Comparison of ENCODE assay signal across 8 cellular contexts in genomic region chr18:3771121-3771971, GRCh38.
A peak's percentile ranks its signal among the peaks of the same experiment; 100 is the strongest.
DNase-seq lines count a peak whose midpoint lies in the region; ATAC-seq and TF ChIP-seq lines count a peak whose summit lies in the region.

No MANE protein-coding gene starts in this region.

- H3K36me3 ChIP-seq in ACC112 (ENCODE audit: insufficient read depth, low read length): no peaks in the 10 kb centered on the region

- peak; percentile 83 for ATAC-seq in GM18517 (IDR thresholded peaks at IDR 0.05; ENCODE audit: unreplicated experiment)
- peak; percentile 93 for ATAC-seq in HG03064 (IDR thresholded peaks at IDR 0.05; ENCODE audit: low read depth, unreplicated experiment)
- ATAC-seq in activated CD8-positive, alpha-beta T cell treated with anti-CD3 and anti-CD28 coated beads for 36 hours: peak; percentile 100

- H3K4me1 Mint-ChIP-seq in activated CD8-positive, alpha-beta T cell treated with anti-CD3 and anti-CD28 coated beads for 36 hours (ENCODE audit: low read depth): peaks cover 9% of the 10 kb centered on the region

- peak overlapping the region; percentile 85 for H3K27ac ChIP-seq in ACC112 (ENCODE audit: low read depth, low read length)

- DNase-seq in NCI-H510A (lab: John Stamatoyannopoulos, UW): peak; percentile 30
- DNase-seq in activated CD8-positive, alpha-beta T cell treated with anti-CD3 and anti-CD28 coated beads for 36 hours: peak; percentile 90
- DNase-seq in effector CD4-positive, alpha-beta T cell: peak; percentile 43
- peak; percentile 90 for DNase-seq in medulla oblongata (ENCODE audit: extremely low spot score)
- peak; percentile 28 to 78 (median 72) for DNase-seq in stimulated activated CD4-positive, alpha-beta T cell treated with anti-CD3 and anti-CD28 coated beads, TNF-alpha, amount 100 ng/mL, for 24 hours (ENCODE audit: low read depth in 3 of 3)

- peak; percentile 98 for TF ChIP-seq CTCF in activated CD8-positive, alpha-beta T cell treated with anti-CD3 and anti-CD28 coated beads for 36 hours (IDR thresholded peaks at IDR 0.05)

- POLR2A ChIA-PET in activated CD8-positive, alpha-beta T cell treated with anti-CD3 and anti-CD28 coated beads for 36 hours (lab: Charles Lee): no interaction called here

- CTCF ChIA-PET in activated CD8-positive, alpha-beta T cell treated with anti-CD3 and anti-CD28 coated beads for 36 hours (lab: Charles Lee): interaction anchor here (0.6 to 4.9 kb wide), 63 partner anchors 9 to 1287 kb away, joined by 3 to 87 read pairs (median 4); no protein-coding TSS in a partner anchor

- peaks cover 14% of the 10 kb centered on the region for H3K27me3 Mint-ChIP-seq in activated CD8-positive, alpha-beta T cell treated with anti-CD3 and anti-CD28 coated beads for 36 hours

- peak overlapping the region; percentile 73 for H3K4me3 ChIP-seq in ACC112 (ENCODE audit: low read depth, low read length)

- H3K4me1 ChIP-seq in ACC112 (ENCODE audit: control insufficient read depth, insufficient read depth, low read length, unreplicated experiment): peaks cover 17% of the 10 kb centered on the region

- H3K4me3 Mint-ChIP-seq in activated CD8-positive, alpha-beta T cell treated with anti-CD3 and anti-CD28 coated beads for 36 hours: peak overlapping the region; percentile 56

- intact Hi-C loops in activated CD8-positive, alpha-beta T cell treated with anti-CD3 and anti-CD28 coated beads for 36 hours (cut with micrococcal nuclease): loop anchor here (2.0 to 5.0 kb wide), 2 partner anchors 101 to 223 kb away; no protein-coding TSS in a partner anchor

- no peaks in the 10 kb centered on the region for H3K36me3 Mint-ChIP-seq in activated CD8-positive, alpha-beta T cell treated with anti-CD3 and anti-CD28 coated beads for 36 hours (ENCODE audit: low read depth)

- H3K27me3 ChIP-seq in ACC112 (ENCODE audit: insufficient read depth, low read length): no peaks in the 10 kb centered on the region

- peak overlapping the region; percentile 78 for H2AFZ ChIP-seq in ACC112 (ENCODE audit: low read length, unreplicated experiment)

- no peaks in the 10 kb centered on the region for H3K9me3 Mint-ChIP-seq in activated CD8-positive, alpha-beta T cell treated with anti-CD3 and anti-CD28 coated beads for 36 hours

- H3K27ac Mint-ChIP-seq in activated CD8-positive, alpha-beta T cell treated with anti-CD3 and anti-CD28 coated beads for 36 hours: peak overlapping the region; percentile 68

- no peaks in the 10 kb centered on the region for H3K79me2 ChIP-seq in ACC112 (ENCODE audit: control insufficient read depth, insufficient read depth, low read length, unreplicated experiment)

Comparison
In these comparisons a context has a peak if more than half of its experiments do, and no peak if none do; other contexts are left out.
1. Peak in every context shown above with its lines: DNase-seq, ATAC-seq, H3K4me3 ChIP-seq and H3K27ac ChIP-seq.
2. DNase-seq: peak in every context shown above with its lines; median percentile 90 in activated CD8-positive, alpha-beta T cell treated with anti-CD3 and anti-CD28 coated beads for 36 hours; 90 in medulla oblongata; 72 in stimulated activated CD4-positive, alpha-beta T cell treated with anti-CD3 and anti-CD28 coated beads, TNF-alpha, amount 100 ng/mL, for 24 hours; 43 in effector CD4-positive, alpha-beta T cell; 30 in NCI-H510A.